ENCODE assay signal across 8 cellular contexts in genomic region chr7:4882169-4882741, GRCh38. TPM values are rescaled to one million over a fixed set of nuclear protein-coding genes. Genes with fewer than 3 reads are reported as not detected.
DNase-seq lines count a peak whose midpoint lies in the region; ATAC-seq, FAIRE-seq and TF ChIP-seq lines count a peak whose summit lies in the region.

No MANE protein-coding gene starts in this region.

- H3K9me3 Mint-ChIP-seq in activated naive CD4-positive, alpha-beta T cell treated with anti-CD3 and anti-CD28 coated beads, Interleukin-2, amount 10 ng/mL, durations not matched to agents 7 days and 5 days, result no peaks in the 10 kb centered on the region

- no peaks in the 10 kb centered on the region for H3K36me3 ChIP-seq in kidney (ENCODE audit: control insufficient read depth in 1 of 2, insufficient read depth in 2 of 2, low read length in 2 of 2)

- H3K4me1 ChIP-seq in kidney (ENCODE audit: control insufficient read depth in 1 of 2, insufficient read depth in 1 of 2, low read depth in 1 of 2, low read length in 2 of 2), result no peaks in the 10 kb centered on the region

- H3K4me3 Mint-ChIP-seq in activated naive CD4-positive, alpha-beta T cell treated with anti-CD3 and anti-CD28 coated beads, Interleukin-2, amount 10 ng/mL, durations not matched to agents 7 days and 5 days, result peak overlapping the region; percentile 58

- peak overlapping the region in 1 of 2 donors; percentile 72 for H3K27ac ChIP-seq in kidney (ENCODE audit: low read depth in 2 of 2, low read length in 2 of 2)

- no peaks in the 10 kb centered on the region for H3K36me3 Mint-ChIP-seq in activated naive CD4-positive, alpha-beta T cell treated with anti-CD3 and anti-CD28 coated beads, Interleukin-2, amount 10 ng/mL, durations not matched to agents 7 days and 5 days

- peaks cover 10% of the 10 kb centered on the region for H3K4me1 Mint-ChIP-seq in activated naive CD4-positive, alpha-beta T cell treated with anti-CD3 and anti-CD28 coated beads, Interleukin-2, amount 10 ng/mL, durations not matched to agents 7 days and 5 days

- H3K27me3 Mint-ChIP-seq in activated naive CD4-positive, alpha-beta T cell treated with anti-CD3 and anti-CD28 coated beads, Interleukin-2, amount 10 ng/mL, durations not matched to agents 7 days and 5 days, result peaks cover 59% of the 10 kb centered on the region

- no peaks in the 10 kb centered on the region for H3K9me3 ChIP-seq in kidney (ENCODE audit: control insufficient read depth in 1 of 2, low read length in 2 of 2)

- ATAC-seq in HG03196 (IDR thresholded peaks at IDR 0.05; ENCODE audit: unreplicated experiment) (no peak), HG03457 (IDR thresholded peaks at IDR 0.05; ENCODE audit: unreplicated experiment) (no peak)

- CTCF ChIA-PET in activated naive CD4-positive, alpha-beta T cell treated with anti-CD3 and anti-CD28 coated beads, Interleukin-2, amount 10 ng/mL, durations not matched to agents 7 days and 5 days (lab: Charles Lee), result interaction anchor here (1.1 to 3.3 kb wide), 6 partner anchors 12 to 89 kb away, joined by 3 to 31 read pairs (median 6); no protein-coding TSS in a partner anchor

- intact Hi-C loops in kidney (cut with DNase I), result no loop called here

- FAIRE-seq in kidney (lab: Jason Lieb, UNC), result no peak

- DNase-seq in activated naive CD4-positive, alpha-beta T cell treated with anti-CD3 and anti-CD28 coated beads, Interleukin-2, amount 10 ng/mL, durations not matched to agents 7 days and 5 days, result no peak
- no peak for DNase-seq in activated naive CD4-positive, alpha-beta T cell (lab: John Stamatoyannopoulos, UW)
- peak; percentile 73 to 77 for DNase-seq in cardiac fibroblast (ENCODE audit: low read depth in 2 of 2)
- DNase-seq in kidney, result peak; percentile 71
- peak; percentile 53 for DNase-seq in smooth muscle cell of the brain vasculature (ENCODE audit: low read depth, low spot score)
- no peak for DNase-seq in GF-D8 (lab: John Stamatoyannopoulos, UW)

- no peak overlapping the region for H3K9ac ChIP-seq in kidney (ENCODE audit: low read length in 2 of 2)

- H3K4me3 ChIP-seq in cardiac fibroblast (replicated peaks in 1 of 2; ENCODE audit: low read depth in 2 of 2, low read length in 2 of 2) (peak overlapping the region; percentile 35 to 48), kidney (ENCODE audit: low read length in 2 of 2) (peak overlapping the region; percentile 48 to 55)

- H3K27ac Mint-ChIP-seq in activated naive CD4-positive, alpha-beta T cell treated with anti-CD3 and anti-CD28 coated beads, Interleukin-2, amount 10 ng/mL, durations not matched to agents 7 days and 5 days, result no peak overlapping the region

- TF ChIP-seq CTCF in cardiac fibroblast (IDR thresholded peaks at IDR 0.05; ENCODE audit: low read depth, low read length), result no peak
- no peak for TF ChIP-seq CTCF in kidney (IDR thresholded peaks at IDR 0.05; ENCODE audit: borderline replicate concordance, extremely low read depth, insufficient read depth)

RNA-seq across cellular contexts. Expression of gene RADIL, which starts 1.3 kb away (rescaled TPM):
- total RNA-seq in kidney, result 1.0 TPM
- polyA plus RNA-seq in kidney (ENCODE audit: insufficient read depth, low read depth, low replicate concordance), result 1.7 TPM

RNA-seq across cellular contexts. Expression of gene PAPOLB, which starts 20.4 kb away (rescaled TPM):
- total RNA-seq in kidney, result 0.06 TPM
- polyA plus RNA-seq in kidney (ENCODE audit: insufficient read depth, low read depth, low replicate concordance), result not detected

Comparison
In these comparisons a context has a peak if more than half of its experiments do, and no peak if none do; other contexts are left out.
1. DNase-seq: peak in cardiac fibroblast (2 of 2), kidney (single experiment) and smooth muscle cell of the brain vasculature (single experiment); none in activated naive CD4-positive, alpha-beta T cell treated with anti-CD3 and anti-CD28 coated beads, Interleukin-2, amount 10 ng/mL, durations not matched to agents 7 days and 5 days (single experiment), activated naive CD4-positive, alpha-beta T cell (0 of 4) and GF-D8 (single experiment).